Comparison of ENCODE assay signal across 11 cellular contexts in the genomic region with DNA sequence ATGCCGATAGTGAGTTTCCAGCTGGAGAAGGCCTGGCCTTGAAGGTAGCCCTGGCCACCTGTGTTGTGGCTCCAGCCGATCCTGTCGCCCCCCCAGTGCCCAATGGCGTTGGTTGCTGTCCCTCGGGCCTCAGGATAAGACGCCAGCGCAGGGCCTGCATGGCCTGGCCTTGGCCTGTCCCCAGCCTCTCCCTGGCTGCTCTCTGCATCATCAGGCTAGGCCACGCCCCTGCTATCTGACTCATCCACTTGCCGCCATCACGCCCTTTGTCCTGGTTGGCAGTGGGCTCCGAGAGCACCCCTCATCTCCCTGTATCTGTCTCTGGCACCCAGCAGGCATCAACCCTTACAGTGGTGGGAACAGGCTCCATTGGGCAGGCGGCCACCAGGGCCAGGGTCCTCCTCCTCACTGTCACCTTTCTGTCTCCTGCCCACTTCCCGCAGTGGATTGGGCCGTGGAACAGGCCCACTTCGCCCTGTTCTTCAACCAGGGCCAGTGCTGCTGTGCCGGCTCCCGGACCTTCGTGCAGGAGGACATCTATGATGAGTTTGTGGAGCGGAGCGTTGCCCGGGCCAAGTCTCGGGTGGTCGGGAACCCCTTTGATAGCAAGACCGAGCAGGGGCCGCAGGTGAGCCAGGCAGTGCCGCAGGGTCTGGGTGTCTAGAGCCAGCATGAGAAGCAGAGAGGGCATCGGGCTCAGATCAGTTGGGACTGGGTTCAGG. TPM values are rescaled to one million over a fixed set of nuclear protein-coding genes. Genes with fewer than 3 reads are reported as not detected.
DNase-seq lines count a peak whose midpoint lies in the region; ATAC-seq, FAIRE-seq and TF ChIP-seq lines count a peak whose summit lies in the region.
"Had no signal": no experiment of that assay in that cellular context is flagged by ENCODE, and none has a peak within 500 bp of the region (broad histone marks: within the 10 kb centered on the region; RNA-seq: fewer than 3 reads in every experiment).

No MANE protein-coding gene starts in this region.

- TF ChIP-seq CTCF in fibroblast of mammary gland (conservative IDR thresholded peaks at IDR 0.05; ENCODE audit: control insufficient read depth, insufficient read depth, low read depth, low read length) (no peak), D721Med (IDR thresholded peaks at IDR 0.05; ENCODE audit: insufficient read depth, missing control alignments) (no peak)

- no peak for FAIRE-seq in D721Med (lab: Jason Lieb, UNC)
- FAIRE-seq: A204.1 had no signal

- no peak overlapping the region for H3K27ac Mint-ChIP-seq in activated CD4-positive, alpha-beta T cell treated with anti-CD3 and anti-CD28 coated beads for 36 hours
- H3K27ac Mint-ChIP-seq in activated T-helper 17 cell treated with anti-CD3 and anti-CD28 coated beads, Interleukin-2, amount 50 U/mL, for 72 hours = no peak overlapping the region

- POLR2A ChIA-PET in activated CD4-positive, alpha-beta T cell treated with anti-CD3 and anti-CD28 coated beads for 36 hours (lab: Charles Lee) = no interaction called here

- H3K4me1 Mint-ChIP-seq in activated CD4-positive, alpha-beta T cell treated with anti-CD3 and anti-CD28 coated beads for 36 hours = no peaks in the 10 kb centered on the region
- H3K4me1 Mint-ChIP-seq in activated T-helper 17 cell treated with anti-CD3 and anti-CD28 coated beads, Interleukin-2, amount 50 U/mL, for 72 hours = no peaks in the 10 kb centered on the region

- peak; percentile 14 for DNase-seq in activated CD4-positive, alpha-beta T cell treated with anti-CD3 and anti-CD28 coated beads for 36 hours
- DNase-seq in activated CD4-positive, alpha-beta T cell treated with anti-CD3 and anti-CD28 coated beads, Interleukin-2, amount 50 U/mL, for 48 hours = no peak
- DNase-seq in fibroblast of mammary gland (ENCODE audit: low read depth) = peak; percentile 77
- peak; percentile 67 for DNase-seq in mucosa of gallbladder (ENCODE audit: low spot score)
- DNase-seq in COR-L47 (lab: John Stamatoyannopoulos, UW) = no peak
- no peak for DNase-seq in D721Med (ENCODE audit: insufficient read length, low spot score)
- DNase-seq: DND-41, OCI-M1 had no signal

- intact Hi-C loops in activated CD4-positive, alpha-beta T cell treated with anti-CD3 and anti-CD28 coated beads for 36 hours (cut with DNase I, micrococcal nuclease) = no loop called here

- H3K36me3 Mint-ChIP-seq in activated CD4-positive, alpha-beta T cell treated with anti-CD3 and anti-CD28 coated beads for 36 hours (ENCODE audit: low read depth) = no peaks in the 10 kb centered on the region
- H3K36me3 Mint-ChIP-seq in activated T-helper 17 cell treated with anti-CD3 and anti-CD28 coated beads, Interleukin-2, amount 50 U/mL, for 72 hours (ENCODE audit: low read depth) = no peaks in the 10 kb centered on the region

- ATAC-seq in activated CD4-positive, alpha-beta T cell treated with anti-CD3 and anti-CD28 coated beads for 36 hours = no peak
- ATAC-seq in activated T-helper 17 cell treated with anti-CD3 and anti-CD28 coated beads, Interleukin-2, amount 50 U/mL, for 72 hours (replicated peaks) = no peak
- no peak for ATAC-seq in GM21367 (IDR thresholded peaks at IDR 0.05; ENCODE audit: unreplicated experiment)

- CTCF ChIA-PET in activated CD4-positive, alpha-beta T cell treated with anti-CD3 and anti-CD28 coated beads for 36 hours (lab: Charles Lee) = interaction anchor here (0.6 to 0.7 kb wide), 2 partner anchors 108 to 572 kb away, joined by 3 read pairs; no protein-coding TSS in a partner anchor

- H3K4me3 Mint-ChIP-seq in activated CD4-positive, alpha-beta T cell treated with anti-CD3 and anti-CD28 coated beads for 36 hours = no peak overlapping the region
- H3K4me3 Mint-ChIP-seq in activated T-helper 17 cell treated with anti-CD3 and anti-CD28 coated beads, Interleukin-2, amount 50 U/mL, for 72 hours = no peak overlapping the region

- H3K27me3 Mint-ChIP-seq in activated CD4-positive, alpha-beta T cell treated with anti-CD3 and anti-CD28 coated beads for 36 hours = no peaks in the 10 kb centered on the region
- H3K27me3 Mint-ChIP-seq in activated T-helper 17 cell treated with anti-CD3 and anti-CD28 coated beads, Interleukin-2, amount 50 U/mL, for 72 hours = no peaks in the 10 kb centered on the region

- no peak overlapping the region for H3K4me3 ChIP-seq in fibroblast of mammary gland (ENCODE audit: control insufficient read depth, low read depth, low read length)

- no peaks in the 10 kb centered on the region for H3K9me3 Mint-ChIP-seq in activated CD4-positive, alpha-beta T cell treated with anti-CD3 and anti-CD28 coated beads for 36 hours (ENCODE audit: low read depth)
- no peaks in the 10 kb centered on the region for H3K9me3 Mint-ChIP-seq in activated T-helper 17 cell treated with anti-CD3 and anti-CD28 coated beads, Interleukin-2, amount 50 U/mL, for 72 hours

RNA-seq across cellular contexts. Expression of a gene that starts 25.6 kb away (rescaled TPM):
- total RNA-seq in activated CD4-positive, alpha-beta T cell treated with anti-CD3 and anti-CD28 coated beads for 36 hours = 1 to 10 TPM; 6.1 to 6.2 TPM
- 259 TPM for total RNA-seq in mucosa of gallbladder
- 1 to 10 TPM in 1 of 2 donors, under 1 TPM in 1; 0.43 to 2.0 TPM for total RNA-seq in activated T-helper 17 cell treated with anti-CD3 and anti-CD28 coated beads, Interleukin-2, amount 50 U/mL, for 72 hours

RNA-seq across cellular contexts. Expression of a gene that starts 49.7 kb away (rescaled TPM):
- 10 to 100 TPM; 47.5 to 57.5 TPM for total RNA-seq in activated CD4-positive, alpha-beta T cell treated with anti-CD3 and anti-CD28 coated beads for 36 hours
- 35.8 TPM for total RNA-seq in mucosa of gallbladder
- 10 to 100 TPM; 42.7 to 46.7 TPM for total RNA-seq in activated T-helper 17 cell treated with anti-CD3 and anti-CD28 coated beads, Interleukin-2, amount 50 U/mL, for 72 hours

Comparison
In these comparisons a context has a peak if more than half of its experiments do, and no peak if none do; other contexts are left out.
1. DNase-seq: peak in activated CD4-positive, alpha-beta T cell treated with anti-CD3 and anti-CD28 coated beads for 36 hours (single experiment), fibroblast of mammary gland (single experiment) and mucosa of gallbladder (single experiment); none in activated CD4-positive, alpha-beta T cell treated with anti-CD3 and anti-CD28 coated beads, Interleukin-2, amount 50 U/mL, for 48 hours (0 of 2), COR-L47 (single experiment) and D721Med (single experiment).
2. RNA of a gene that starts 25.6 kb away (total RNA-seq): 259 TPM in mucosa of gallbladder (single experiment); 6.1 to 6.2 TPM in activated CD4-positive, alpha-beta T cell treated with anti-CD3 and anti-CD28 coated beads for 36 hours and 0.43 to 2.0 TPM in activated T-helper 17 cell treated with anti-CD3 and anti-CD28 coated beads, Interleukin-2, amount 50 U/mL, for 72 hours; every median in the first group is over 10 times any median in the second.